Comparison of ENCODE assay signal across 26 cellular contexts in the genomic region with DNA sequence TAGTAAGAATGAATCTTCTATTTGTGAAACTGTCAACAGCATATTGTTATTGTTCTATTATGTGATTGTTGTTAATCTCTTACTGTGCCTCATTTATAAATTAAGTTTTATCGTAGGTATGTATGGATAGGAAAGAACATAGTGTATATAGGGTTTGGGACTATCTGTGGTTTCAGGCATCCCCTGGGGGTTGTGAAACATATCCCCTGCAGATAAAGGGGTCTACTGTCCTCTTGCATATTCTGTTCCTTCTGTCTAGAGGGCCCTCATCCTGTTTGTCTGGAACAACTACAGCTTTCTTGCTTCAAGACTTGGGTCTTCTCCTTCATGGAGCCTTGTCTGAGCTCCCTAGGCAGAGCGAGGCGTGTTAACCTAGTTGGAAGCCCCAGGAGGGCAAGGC.
"Had no signal": no experiment of that assay in that cellular context is flagged by ENCODE, and none has a peak within 500 bp of the region (broad histone marks: within the 10 kb centered on the region; RNA-seq: fewer than 3 reads in every experiment).

No MANE protein-coding gene starts in this region.

- FAIRE-seq: bronchial epithelial cell had no signal

- H3K4me3 ChIP-seq: body of pancreas, MG63, SK-N-MC had no signal

- H3K9me3 ChIP-seq: body of pancreas, MG63 had no signal

- H3K4me1 Mint-ChIP-seq: activated naive CD4-positive, alpha-beta T cell treated with anti-CD3 and anti-CD28 coated beads, Interleukin-2, amount 50 U/mL, for 24 hours; WTC11 had no signal

- H3K9me3 Mint-ChIP-seq: activated naive CD4-positive, alpha-beta T cell treated with anti-CD3 and anti-CD28 coated beads, Interleukin-2, amount 50 U/mL, for 24 hours had no signal

- ATAC-seq: activated CD8-positive, alpha-beta T cell treated with anti-CD3 and anti-CD28 coated beads, Interleukin-2, amount 10 ng/mL, durations not matched to agents 7 days and 5 days; body of pancreas; WTC11 had no signal

- H3K27ac Mint-ChIP-seq: activated CD8-positive, alpha-beta T cell treated with anti-CD3 and anti-CD28 coated beads, Interleukin-2, amount 10 ng/mL, durations not matched to agents 7 days and 5 days; activated naive CD4-positive, alpha-beta T cell treated with anti-CD3 and anti-CD28 coated beads, Interleukin-2, amount 50 U/mL, for 24 hours; WTC11 had no signal

- H3K4me3 Mint-ChIP-seq: activated CD8-positive, alpha-beta T cell treated with anti-CD3 and anti-CD28 coated beads, Interleukin-2, amount 10 ng/mL, durations not matched to agents 7 days and 5 days; activated naive CD4-positive, alpha-beta T cell treated with anti-CD3 and anti-CD28 coated beads, Interleukin-2, amount 50 U/mL, for 24 hours; WTC11 had no signal

- H3K36me3 ChIP-seq: MG63 had no signal

- H3K36me3 Mint-ChIP-seq: activated naive CD4-positive, alpha-beta T cell treated with anti-CD3 and anti-CD28 coated beads, Interleukin-2, amount 50 U/mL, for 24 hours had no signal

- H3K27ac ChIP-seq: body of pancreas, SK-N-MC had no signal

- H3K27me3 ChIP-seq: body of pancreas, MG63 had no signal

- DNase-seq: activated CD4-positive, alpha-beta T cell treated with anti-CD3 and anti-CD28 coated beads for 48 hours; activated CD4-positive, alpha-beta T cell treated with anti-CD3 and anti-CD28 coated beads, Interleukin-2, amount 50 U/mL, for 4 hours; activated CD4-positive, CD25-positive, alpha-beta regulatory T cell treated with anti-CD3 and anti-CD28 coated beads, Interleukin-2, amount 50 U/mL, for 72 hours; activated CD8-positive, alpha-beta memory T cell treated with anti-CD3 and anti-CD28 coated beads, Interleukin-2, amount 50 U/mL, for 48 hours; activated CD8-positive, alpha-beta T cell treated with anti-CD3 and anti-CD28 coated beads, Interleukin-2, amount 10 ng/mL, durations not matched to agents 7 days and 5 days; activated naive CD4-positive, alpha-beta T cell; activated T-cell treated with anti-CD3 and anti-CD28 coated beads, Interleukin-2, amount 50 U/mL, for 1 hour; aorta; body of pancreas; central memory CD4-positive, alpha-beta T cell; MG63; MV-4-11; NCI-H1105; NCI-H1436 treated with DMSO at 0.1 percent for 48 hours; NCI-H187; NCI-H2081; NCI-H2227 treated with DMSO at 0.1 percent for 48 hours; NCI-H446 treated with DMSO at 0.1 percent for 48 hours; NCI-H524 treated with DMSO at 0.1 percent for 48 hours; NCI-H748 treated with DMSO at 0.1 percent for 48 hours; SIG-M5; SW 1271 had no signal

- H3K4me1 ChIP-seq: body of pancreas had no signal
